In the genomic region with DNA sequence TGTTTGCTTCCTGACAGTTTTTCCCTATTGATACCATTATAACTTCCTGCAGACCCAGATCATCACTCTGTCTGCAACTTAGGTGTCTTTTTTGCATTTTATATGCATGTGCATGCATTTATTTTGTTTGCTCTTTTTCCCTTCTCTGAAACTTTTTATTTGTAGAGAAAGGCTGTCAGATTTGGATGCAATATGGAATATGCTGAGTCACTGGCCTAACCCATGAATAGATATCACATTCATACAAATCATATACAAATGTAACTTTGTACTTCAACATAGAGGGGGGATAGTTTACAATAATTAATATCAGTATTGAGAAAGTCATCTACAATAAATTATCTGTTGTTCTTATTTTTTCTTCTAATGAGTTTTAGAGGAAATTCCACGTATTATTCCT, we compare ENCODE assay signal across 23 cellular contexts.
A peak's percentile ranks its signal among the peaks of the same experiment; 100 is the strongest.
DNase-seq lines count a peak whose midpoint lies in the region; ATAC-seq, FAIRE-seq and TF ChIP-seq lines count a peak whose summit lies in the region.
"Had no signal": no experiment of that assay in that cellular context is flagged by ENCODE, and none has a peak within 500 bp of the region (broad histone marks: within the 10 kb centered on the region; RNA-seq: fewer than 3 reads in every experiment).

No MANE protein-coding gene starts in this region.

- no peak for TF ChIP-seq RAD21 in K562 (CRISPR knock-in tag; conservative IDR thresholded peaks at IDR 0.05 in 1 of 2, IDR thresholded peaks at IDR 0.05 in 1 of 2)

- TF ChIP-seq CTCF in HFFc6 (IDR thresholded peaks at IDR 0.05) (no peak), K562 (IDR thresholded peaks at IDR 0.05 in 2 of 3, conservative IDR thresholded peaks at IDR 0.05 in 1 of 3; ENCODE audit: insufficient read depth in 2 of 3, low read depth in 1 of 3, low read length in 3 of 3) (no peak)

- no peak for ATAC-seq in K562
- ATAC-seq in HG02610 (IDR thresholded peaks at IDR 0.05; ENCODE audit: unreplicated experiment), result no peak
- ATAC-seq: Right ventricle myocardium inferior had no signal

- no peaks in the 10 kb centered on the region for H3K9me1 ChIP-seq in K562 (ENCODE audit: control insufficient read depth, insufficient read depth, low read length)

- POLR2A ChIA-PET in K562 (lab: Yijun Ruan, JAX), result no interaction called here

- H3K36me3 ChIP-seq in K562 (ENCODE audit: control insufficient read depth, insufficient read depth, low read length), result no peaks in the 10 kb centered on the region

- H3K4me1 Mint-ChIP-seq in HFFc6 (ENCODE audit: low read depth), result peaks cover 71% of the 10 kb centered on the region; the same call in 1 of the 2 replicates
- H3K4me1 Mint-ChIP-seq: CD8-positive, alpha-beta memory T cell had no signal

- DNase-seq in NCI-H2171 treated with DMSO at 0.1 percent for 48 hours (lab: John Stamatoyannopoulos, UW) (peak; percentile 36), NCI-H2171 (lab: John Stamatoyannopoulos, UW) (no peak), HFFc6 (no peak), K562 (ENCODE audit: extremely low read depth in 1 of 4, low spot score in 3 of 4) (no peak), myocyte (ENCODE audit: low read depth) (peak; percentile 6), dedifferentiated amniotic fluid mesenchymal stem cell (ENCODE audit: extremely low spot score) (no peak), mesenteric fat pad (ENCODE audit: low spot score) (no peak)
- DNase-seq: 8988T; AML-193; C1 segment of cervical spinal cord; Calu3; CD8-positive, alpha-beta memory T cell; DMS153; EL; GF-D8; NCI-H1105; NCI-H2029 treated with DMSO at 0.1 percent for 48 hours; NCI-H446 treated with DMSO at 0.1 percent for 48 hours; NCI-H748 treated with DMSO at 0.1 percent for 48 hours had no signal

- no peak overlapping the region for H3K4me2 ChIP-seq in K562 (ENCODE audit: insufficient read depth, low read length)

- in situ Hi-C loops in K562 (cut with MboI), result no loop called here

- WGBS in K562 (ENCODE audit: insufficient coverage, low coverage, missing lambda C conversion rate), result 0% methylated on average over 1 of the region's 1 CpG

- H3K36me3 Mint-ChIP-seq in HFFc6 (ENCODE audit: low read depth), result peaks cover 5% of the 10 kb centered on the region; the same call in 1 of the 2 replicates
- H3K36me3 Mint-ChIP-seq: CD8-positive, alpha-beta memory T cell had no signal

- intact Hi-C loops in K562 (cut with micrococcal nuclease), result no loop called here

- H3K4me3 ChIP-seq in K562, result no peak overlapping the region

- CTCF ChIA-PET in K562 (lab: Yijun Ruan, JAX; ENCODE audit: low intra/inter-chr PET ratio), result no interaction called here

- H3K9ac ChIP-seq in K562 (ENCODE audit: insufficient read depth in 1 of 2, low read depth in 2 of 2, low read length in 2 of 2), result no peak overlapping the region

- no peaks in the 10 kb centered on the region for H3K79me2 ChIP-seq in K562 (ENCODE audit: control insufficient read depth, insufficient read depth, low read length)

- peak overlapping the region; percentile 82; the same call in 1 of the 2 replicates for H3K27ac Mint-ChIP-seq in HFFc6
- H3K27ac Mint-ChIP-seq: CD8-positive, alpha-beta memory T cell had no signal

- H3K27ac ChIP-seq in K562 (ENCODE audit: extremely low read depth, low read depth, low read length), result no peak overlapping the region
- H3K27ac ChIP-seq: HL-60 had no signal

- H3K9me3 ChIP-seq in K562 (replicated peaks; ENCODE audit: control insufficient read depth, insufficient read depth, low read depth, low read length), result no peaks in the 10 kb centered on the region; the same call in 1 of the 2 replicates

- BruUV-seq in K562 (replicated peaks; lab: Mats Ljungman, UMichigan), result no TSS peak

- no peaks in the 10 kb centered on the region; the same call in 1 of the 2 replicates for H3K9me3 Mint-ChIP-seq in HFFc6

- no peak for TF ChIP-seq EP300 in K562 (IDR thresholded peaks at IDR 0.05; ENCODE audit: low read length)

- H3K27me3 Mint-ChIP-seq in HFFc6 (ENCODE audit: insufficient read depth), result no peaks in the 10 kb centered on the region
- H3K27me3 Mint-ChIP-seq: CD8-positive, alpha-beta memory T cell had no signal

- no peak for FAIRE-seq in K562 (lab: Jason Lieb, UNC)
- FAIRE-seq: GM19239 had no signal

- H3K4me3 Mint-ChIP-seq in HFFc6, result peak overlapping the region; percentile 61; the same call in 1 of the 2 replicates
- H3K4me3 Mint-ChIP-seq: CD8-positive, alpha-beta memory T cell had no signal

- no peaks in the 10 kb centered on the region for H3K27me3 ChIP-seq in K562 (ENCODE audit: control insufficient read depth in 2 of 2, insufficient read depth in 2 of 2, low read length in 2 of 2)

- H4K20me1 ChIP-seq in K562 (replicated peaks; ENCODE audit: control insufficient read depth, insufficient read depth, low read length), result no peaks in the 10 kb centered on the region

- no peak overlapping the region for H2AFZ ChIP-seq in K562 (ENCODE audit: low read depth, low read length)

- TF ChIP-seq POLR2A in K562 (conservative IDR thresholded peaks at IDR 0.05), result no peak

- no peaks in the 10 kb centered on the region for H3K4me1 ChIP-seq in K562 (replicated peaks in 1 of 2; ENCODE audit: control insufficient read depth in 2 of 2, insufficient read depth in 2 of 2, low read length in 2 of 2)

TF ChIP-seq in K562, 482 proteins besides CTCF, POLR2A, EP300 and RAD21:
- TF ChIP-seq YY1 (IDR thresholded peaks at IDR 0.05; ENCODE audit: borderline replicate concordance in 1 of 3, control insufficient read depth in 1 of 3, extremely low read depth in 1 of 3, insufficient read depth in 3 of 3, insufficient read length in 1 of 3, insufficient replicate concordance in 2 of 3, low read depth in 1 of 3, low read length in 2 of 3), result no peak
- TF ChIP-seq MXI1 (IDR thresholded peaks at IDR 0.05; ENCODE audit: low read depth, low read length), result no peak
- no peak for TF ChIP-seq ZNF23 (CRISPR knock-in tag; IDR thresholded peaks at IDR 0.05)
- TF ChIP-seq, protein P1, sequence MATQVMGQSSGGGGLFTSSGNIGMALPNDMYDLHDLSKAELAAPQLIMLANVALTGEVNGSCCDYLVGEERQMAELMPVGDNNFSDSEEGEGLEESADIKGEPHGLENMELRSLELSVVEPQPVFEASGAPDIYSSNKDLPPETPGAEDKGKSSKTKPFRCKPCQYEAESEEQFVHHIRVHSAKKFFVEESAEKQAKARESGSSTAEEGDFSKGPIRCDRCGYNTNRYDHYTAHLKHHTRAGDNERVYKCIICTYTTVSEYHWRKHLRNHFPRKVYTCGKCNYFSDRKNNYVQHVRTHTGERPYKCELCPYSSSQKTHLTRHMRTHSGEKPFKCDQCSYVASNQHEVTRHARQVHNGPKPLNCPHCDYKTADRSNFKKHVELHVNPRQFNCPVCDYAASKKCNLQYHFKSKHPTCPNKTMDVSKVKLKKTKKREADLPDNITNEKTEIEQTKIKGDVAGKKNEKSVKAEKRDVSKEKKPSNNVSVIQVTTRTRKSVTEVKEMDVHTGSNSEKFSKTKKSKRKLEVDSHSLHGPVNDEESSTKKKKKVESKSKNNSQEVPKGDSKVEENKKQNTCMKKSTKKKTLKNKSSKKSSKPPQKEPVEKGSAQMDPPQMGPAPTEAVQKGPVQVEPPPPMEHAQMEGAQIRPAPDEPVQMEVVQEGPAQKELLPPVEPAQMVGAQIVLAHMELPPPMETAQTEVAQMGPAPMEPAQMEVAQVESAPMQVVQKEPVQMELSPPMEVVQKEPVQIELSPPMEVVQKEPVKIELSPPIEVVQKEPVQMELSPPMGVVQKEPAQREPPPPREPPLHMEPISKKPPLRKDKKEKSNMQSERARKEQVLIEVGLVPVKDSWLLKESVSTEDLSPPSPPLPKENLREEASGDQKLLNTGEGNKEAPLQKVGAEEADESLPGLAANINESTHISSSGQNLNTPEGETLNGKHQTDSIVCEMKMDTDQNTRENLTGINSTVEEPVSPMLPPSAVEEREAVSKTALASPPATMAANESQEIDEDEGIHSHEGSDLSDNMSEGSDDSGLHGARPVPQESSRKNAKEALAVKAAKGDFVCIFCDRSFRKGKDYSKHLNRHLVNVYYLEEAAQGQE (CRISPR knock-in tag; IDR thresholded peaks at IDR 0.05; ENCODE audit: low read depth), result no peak
- no peak for TF ChIP-seq POLR2B (IDR thresholded peaks at IDR 0.05; ENCODE audit: low read depth, partially characterized antibody)
- TF ChIP-seq MAFG (tag; conservative IDR thresholded peaks at IDR 0.05), result peak; percentile 20; the same call in 1 of the 2 replicates

Comparison
In these comparisons a context has a peak if more than half of its experiments do, and no peak if none do; other contexts are left out.
1. DNase-seq: peak in NCI-H2171 treated with DMSO at 0.1 percent for 48 hours (single experiment) and myocyte (single experiment); none in NCI-H2171 (single experiment), HFFc6 (single experiment), K562 (0 of 4), dedifferentiated amniotic fluid mesenchymal stem cell (single experiment) and mesenteric fat pad (single experiment).